In genomic region chr19:41799444-41800000, GRCh38 we compare ENCODE assay signal across 18 cellular contexts. TPM values are rescaled to one million over a fixed set of nuclear protein-coding genes. Genes with fewer than 3 reads are reported as not detected.
DNase-seq lines count a peak whose midpoint lies in the region; ATAC-seq and TF ChIP-seq lines count a peak whose summit lies in the region.
"Had no signal": no experiment of that assay in that cellular context is flagged by ENCODE, and none has a peak within 500 bp of the region (broad histone marks: within the 10 kb centered on the region; RNA-seq: fewer than 3 reads in every experiment).

No MANE protein-coding gene starts in this region.

- in situ Hi-C loops in Caki2 (cut with HindIII; ENCODE audit: low pct_unique_long_range_greater_than_20kb, low sequenced_read_pairs): no loop called here

- intact Hi-C loops in prostate gland (cut with DNase I): no loop called here

- ATAC-seq in esophagus mucosa (peak; percentile 96), GM19328 (IDR thresholded peaks at IDR 0.05; ENCODE audit: unreplicated experiment) (no peak), GM19395 (IDR thresholded peaks at IDR 0.05; ENCODE audit: unreplicated experiment) (no peak)
- ATAC-seq: activated CD4-positive, alpha-beta T cell treated with anti-CD3 and anti-CD28 coated beads for 36 hours; activated naive CD4-positive, alpha-beta T cell treated with anti-CD3 and anti-CD28 coated beads, Interleukin-2, amount 50 U/mL, for 72 hours; left ventricle myocardium superior; psoas muscle had no signal

- no peak for TF ChIP-seq POLR2A in prostate gland (IDR thresholded peaks at IDR 0.05)

- WGBS in prostate gland: 49% methylated on average over 9 of the region's 9 CpGs

- no peaks in the 10 kb centered on the region for H3K36me3 ChIP-seq in prostate gland

- no peak overlapping the region for H3K4me3 ChIP-seq in prostate gland
- H3K4me3 ChIP-seq: psoas muscle had no signal

- no peak overlapping the region for H3K27ac ChIP-seq in prostate gland
- H3K27ac ChIP-seq: psoas muscle had no signal

- no peaks in the 10 kb centered on the region for H3K9me3 ChIP-seq in prostate gland
- H3K9me3 ChIP-seq: psoas muscle had no signal

- no peaks in the 10 kb centered on the region for H3K4me1 ChIP-seq in prostate gland (replicated peaks)
- H3K4me1 ChIP-seq: psoas muscle had no signal

- no peaks in the 10 kb centered on the region for H3K27me3 ChIP-seq in prostate gland (replicated peaks; ENCODE audit: insufficient read depth)

- TF ChIP-seq CTCF in prostate gland (IDR thresholded peaks at IDR 0.05): no peak

- peak; percentile 80 for DNase-seq in Caki2 (ENCODE audit: low read depth)
- DNase-seq in NCI-H2196 (lab: John Stamatoyannopoulos, UW; ENCODE audit: unreplicated experiment): peak; percentile 18
- DNase-seq in prostate gland (ENCODE audit: low spot score): peak; percentile 28
- no peak for DNase-seq in AG08396 (ENCODE audit: low spot score)
- DNase-seq: activated CD4-positive, alpha-beta T cell treated with anti-CD3 and anti-CD28 coated beads for 36 hours; hypothalamus; IMR-90; left ventricle myocardium superior; naive B cell; psoas muscle; T1000 had no signal

RNA-seq across cellular contexts. Expression of gene CEACAM3, which starts 3.1 kb away (rescaled TPM):
- total RNA-seq in Caki2 (2014; rRNA removed; shearing (Covaris generic); ENCODE audit: low replicate concordance): not detected in 2 replicates
- total RNA-seq in esophagus mucosa (not detected), prostate gland (under 1 TPM in 1 of 2 donors, not detected in 1; 0.59 TPM)
- total RNA-seq: activated CD4-positive, alpha-beta T cell treated with anti-CD3 and anti-CD28 coated beads for 36 hours; activated naive CD4-positive, alpha-beta T cell treated with anti-CD3 and anti-CD28 coated beads, Interleukin-2, amount 50 U/mL, for 72 hours; Daoy; H4; IMR-90; SK-MEL-5 had no signal

RNA-seq across cellular contexts. Expression of gene CEACAM6, which starts 44.2 kb away (rescaled TPM):
- total RNA-seq in Caki2 (2014; rRNA removed; shearing (Covaris generic); ENCODE audit: low replicate concordance): 2.8 and 4.1 TPM in 2 replicates
- 268 TPM for total RNA-seq in esophagus mucosa
- total RNA-seq in prostate gland: 1 to 10 TPM; 2.5 to 6.3 TPM
- total RNA-seq: activated CD4-positive, alpha-beta T cell treated with anti-CD3 and anti-CD28 coated beads for 36 hours; activated naive CD4-positive, alpha-beta T cell treated with anti-CD3 and anti-CD28 coated beads, Interleukin-2, amount 50 U/mL, for 72 hours; Daoy; H4; IMR-90; left ventricle myocardium superior; SK-MEL-5 had no signal

RNA-seq across cellular contexts. Expression of gene LYPD4, which starts 45.0 kb away (rescaled TPM):
- total RNA-seq in Caki2 (2014; rRNA removed; shearing (Covaris generic); ENCODE audit: low replicate concordance): not detected in 2 replicates
- not detected for total RNA-seq in esophagus mucosa
- total RNA-seq in prostate gland: 1 to 10 TPM in 1 of 2 donors, not detected in 1; 6.6 TPM
- total RNA-seq: activated CD4-positive, alpha-beta T cell treated with anti-CD3 and anti-CD28 coated beads for 36 hours; activated naive CD4-positive, alpha-beta T cell treated with anti-CD3 and anti-CD28 coated beads, Interleukin-2, amount 50 U/mL, for 72 hours; Daoy; IMR-90; left ventricle myocardium superior; psoas muscle; SK-MEL-5 had no signal

RNA-seq across cellular contexts. Expression of gene DMRTC2, which starts 45.3 kb away (rescaled TPM):
- total RNA-seq in Caki2 (2014; rRNA removed; shearing (Covaris generic); ENCODE audit: low replicate concordance): not detected in 2 replicates
- total RNA-seq in esophagus mucosa: not detected
- total RNA-seq in prostate gland: 1 to 10 TPM in 1 of 2 donors, not detected in 1; 9.6 TPM
- total RNA-seq: activated CD4-positive, alpha-beta T cell treated with anti-CD3 and anti-CD28 coated beads for 36 hours; activated naive CD4-positive, alpha-beta T cell treated with anti-CD3 and anti-CD28 coated beads, Interleukin-2, amount 50 U/mL, for 72 hours; Daoy; H4; IMR-90; left ventricle myocardium superior; psoas muscle; SK-MEL-5 had no signal

Comparison
In these comparisons a context has a peak if more than half of its experiments do, and no peak if none do; other contexts are left out.
1. RNA of gene CEACAM6, which starts 44.2 kb away (total RNA-seq): 268 TPM in esophagus mucosa (single experiment); 2.5 to 6.3 TPM in prostate gland and 2.8 to 4.1 TPM in Caki2; every median in the first group is over 10 times any median in the second.